In the genomic region with DNA sequence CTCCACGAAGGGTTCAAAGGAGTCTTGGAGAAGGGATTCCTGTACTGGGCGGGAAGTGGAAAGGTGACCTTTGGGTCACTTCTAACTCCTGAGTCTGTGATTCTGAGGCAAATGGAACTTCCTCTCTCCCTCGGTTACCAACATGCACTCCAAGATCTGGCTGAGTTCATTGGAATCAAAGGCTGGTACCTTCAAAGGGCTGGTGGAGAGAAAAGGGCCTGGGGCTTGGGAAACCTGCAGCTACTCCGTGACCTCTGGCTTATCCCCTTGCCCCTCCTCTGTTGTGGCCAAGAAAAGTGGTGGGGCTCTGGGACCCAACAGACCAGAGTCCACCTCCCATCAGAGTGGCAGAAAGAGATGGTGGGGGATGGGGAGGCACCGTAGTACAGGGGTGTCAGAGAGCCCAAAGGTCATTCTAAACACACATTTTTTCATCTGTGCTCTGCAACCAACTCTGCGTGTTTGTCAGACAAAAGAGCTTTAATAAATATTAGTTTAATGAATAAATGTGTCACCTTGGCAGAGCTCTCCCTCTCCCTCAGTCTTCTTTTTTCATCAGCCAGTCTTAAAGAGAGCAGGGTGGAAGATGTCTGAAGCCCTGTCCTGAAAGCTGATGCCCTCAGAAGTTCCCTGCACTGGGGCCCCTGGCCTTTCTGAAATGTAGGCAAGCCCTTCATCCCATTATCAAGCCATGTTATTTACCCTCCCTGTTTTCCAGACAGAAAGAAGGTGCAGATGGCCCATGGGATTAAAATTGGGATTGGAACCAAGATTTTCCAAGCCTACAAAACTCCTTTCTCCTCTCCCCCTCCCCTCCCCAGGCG, we compare ENCODE assay signal across 1 cellular context.
TF ChIP-seq lines count a peak whose summit lies in the region.

No MANE protein-coding gene starts in this region.

TF ChIP-seq in IMR-90, 13 proteins besides CTCF, POLR2A, EP300 and RAD21 (continued from another document):
- TF ChIP-seq, protein P1, sequence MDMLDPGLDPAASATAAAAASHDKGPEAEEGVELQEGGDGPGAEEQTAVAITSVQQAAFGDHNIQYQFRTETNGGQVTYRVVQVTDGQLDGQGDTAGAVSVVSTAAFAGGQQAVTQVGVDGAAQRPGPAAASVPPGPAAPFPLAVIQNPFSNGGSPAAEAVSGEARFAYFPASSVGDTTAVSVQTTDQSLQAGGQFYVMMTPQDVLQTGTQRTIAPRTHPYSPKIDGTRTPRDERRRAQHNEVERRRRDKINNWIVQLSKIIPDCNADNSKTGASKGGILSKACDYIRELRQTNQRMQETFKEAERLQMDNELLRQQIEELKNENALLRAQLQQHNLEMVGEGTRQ (IDR thresholded peaks at IDR 0.05; ENCODE audit: low read depth, low read length): no peak
- no peak for TF ChIP-seq SMC3 (IDR thresholded peaks at IDR 0.05; ENCODE audit: low read depth, low read length)
- TF ChIP-seq MAFK (IDR thresholded peaks at IDR 0.05; ENCODE audit: low read depth, low read length): no peak
- no peak for TF ChIP-seq CHD1 (IDR thresholded peaks at IDR 0.05; ENCODE audit: low read depth, low read length)
- TF ChIP-seq RCOR1 (IDR thresholded peaks at IDR 0.05; ENCODE audit: insufficient replicate concordance, low read length): no peak
- TF ChIP-seq MXI1 (IDR thresholded peaks at IDR 0.05; ENCODE audit: borderline replicate concordance, low read depth, low read length): no peak
- no peak for TF ChIP-seq NFE2L2 (IDR thresholded peaks at IDR 0.05; ENCODE audit: low read depth, low read length)
